In genomic region chr2:20097889-20098714, GRCh38 we compare ENCODE assay signal across 8 cellular contexts. TPM values are rescaled to one million over a fixed set of nuclear protein-coding genes. Genes with fewer than 3 reads are reported as not detected.
DNase-seq lines count a peak whose midpoint lies in the region; ATAC-seq, FAIRE-seq and TF ChIP-seq lines count a peak whose summit lies in the region.

No MANE protein-coding gene starts in this region.

- H4K20me1 ChIP-seq in endothelial cell of umbilical vein (replicated peaks; ENCODE audit: control insufficient read depth, extremely low read depth, insufficient read depth, low read length), result no peaks in the 10 kb centered on the region

- TF ChIP-seq CTCF in Calu3 (IDR thresholded peaks at IDR 0.05; ENCODE audit: unreplicated experiment) (peak; percentile 70), endothelial cell of umbilical vein (IDR thresholded peaks at IDR 0.05; ENCODE audit: extremely low read depth in 1 of 2, insufficient read depth in 1 of 2, low read depth in 1 of 2, low read length in 2 of 2) (peak; percentile 86 to 93)

- dilution Hi-C loops in endothelial cell of umbilical vein (cut with MboI; ENCODE audit: extremely low pct_ligation_motif_present, low sequenced_read_pairs), result no loop called here

- H3K9ac ChIP-seq in endothelial cell of umbilical vein (replicated peaks; ENCODE audit: extremely low read depth, insufficient read depth, low read length), result no peak overlapping the region

- H3K27ac Mint-ChIP-seq in Calu3 (ENCODE audit: unreplicated experiment), result no peak overlapping the region

- H3K4me3 Mint-ChIP-seq in Calu3 (ENCODE audit: low read depth, unreplicated experiment), result no peak overlapping the region

- FAIRE-seq in endothelial cell of umbilical vein (lab: Jason Lieb, UNC), result peak; percentile 98

- POLR2A ChIA-PET in endothelial cell of umbilical vein (lab: Charles Lee), result no interaction called here

- no TSS peak for BruUV-seq in Calu3 (replicated peaks; lab: Mats Ljungman, UMichigan)
- BruUV-seq in endothelial cell of umbilical vein (replicated peaks; lab: Mats Ljungman, UMichigan), result no TSS peak

- ATAC-seq in GM21390 (IDR thresholded peaks at IDR 0.05; ENCODE audit: unreplicated experiment), result peak; percentile 87

- no peaks in the 10 kb centered on the region for H3K27me3 Mint-ChIP-seq in Calu3 (ENCODE audit: unreplicated experiment)

- no peaks in the 10 kb centered on the region for H3K36me3 ChIP-seq in endothelial cell of umbilical vein (ENCODE audit: control insufficient read depth in 2 of 2, extremely low read depth in 1 of 2, insufficient read depth in 2 of 2, low read length in 2 of 2)

- peaks cover 8% of the 10 kb centered on the region for H3K4me1 Mint-ChIP-seq in Calu3 (ENCODE audit: low read depth, unreplicated experiment)

- no peak overlapping the region for H3K27ac ChIP-seq in endothelial cell of umbilical vein (ENCODE audit: insufficient read depth, low read depth, low read length)

- H3K4me2 ChIP-seq in endothelial cell of umbilical vein (ENCODE audit: insufficient read depth, low read length), result no peak overlapping the region

- H3K27me3 ChIP-seq in endothelial cell of umbilical vein (ENCODE audit: control insufficient read depth in 2 of 2, insufficient read depth in 2 of 2, low read length in 2 of 2), result no peaks in the 10 kb centered on the region

- no peaks in the 10 kb centered on the region for H3K36me3 Mint-ChIP-seq in Calu3 (ENCODE audit: insufficient read depth, unreplicated experiment)

- H2AFZ ChIP-seq in endothelial cell of umbilical vein (ENCODE audit: low read depth, low read length), result no peak overlapping the region

- H3K9me1 ChIP-seq in endothelial cell of umbilical vein (replicated peaks; ENCODE audit: control insufficient read depth, extremely low read depth, insufficient read depth, low read length), result no peaks in the 10 kb centered on the region

- no peak overlapping the region for H3K4me3 ChIP-seq in endothelial cell of umbilical vein (replicated peaks in 1 of 3; ENCODE audit: insufficient read depth in 1 of 3, low read depth in 1 of 3, low read length in 3 of 3)

- no peaks in the 10 kb centered on the region for H3K9me3 ChIP-seq in endothelial cell of umbilical vein (replicated peaks; ENCODE audit: control insufficient read depth, insufficient read depth, low read length)

- H3K79me2 ChIP-seq in endothelial cell of umbilical vein (ENCODE audit: control insufficient read depth, insufficient read depth, low read length), result no peaks in the 10 kb centered on the region

- peaks cover 3% of the 10 kb centered on the region for H3K9me3 Mint-ChIP-seq in Calu3 (ENCODE audit: low read depth, unreplicated experiment)

- CTCF ChIA-PET in Calu3 (lab: Charles Lee) (interaction anchor here (0.7 kb wide), 1 partner anchor 10 kb away, joined by 4 read pairs; no protein-coding TSS in a partner anchor), endothelial cell of umbilical vein (lab: Charles Lee) (interaction anchor here (2.4 to 2.6 kb wide), 2 partner anchors 83 to 142 kb away, joined by 18 to 24 read pairs; no protein-coding TSS in a partner anchor)

- peaks cover 4% of the 10 kb centered on the region for H3K4me1 ChIP-seq in endothelial cell of umbilical vein (ENCODE audit: control insufficient read depth, extremely low read depth, insufficient read depth, low read length)

- TF ChIP-seq POLR2A in endothelial cell of umbilical vein (IDR thresholded peaks at IDR 0.05; ENCODE audit: low read depth, low read length), result no peak

- peak; percentile 81 for DNase-seq in Calu3
- DNase-seq in HS-5 (ENCODE audit: low read depth), result peak; percentile 60
- DNase-seq in NOMO-1 treated with DMSO at 0.1 percent for 48 hours (lab: John Stamatoyannopoulos, UW; ENCODE audit: unreplicated experiment), result peak; percentile 80
- DNase-seq in activated CD8-positive, alpha-beta memory T cell treated with anti-CD3 and anti-CD28 coated beads for 4 hours (ENCODE audit: low read depth in 2 of 2), result peak; percentile 33 to 54
- peak; percentile 94 for DNase-seq in endothelial cell of umbilical vein (ENCODE audit: low read depth, low spot score)
- DNase-seq in mucosa of gallbladder (ENCODE audit: low spot score), result peak; percentile 83
- peak; percentile 20 to 54 for DNase-seq in stimulated activated CD8-positive, alpha-beta memory T cell treated with anti-CD3 and anti-CD28 coated beads, Interleukin-4, amount 100 ng/mL, for 4 hours (ENCODE audit: low read depth in 2 of 2, low spot score in 1 of 2)

- intact Hi-C loops in Calu3 (cut with micrococcal nuclease; ENCODE audit: unreplicated experiment) (loop anchor here (1.0 to 2.0 kb wide), 2 partner anchors 83 to 142 kb away; no protein-coding TSS in a partner anchor), endothelial cell of umbilical vein (cut with micrococcal nuclease) (loop anchor here (1.0 to 10.0 kb wide), 6 partner anchors 83 to 749 kb away; no protein-coding TSS in a partner anchor)

TF ChIP-seq in endothelial cell of umbilical vein, 7 proteins besides CTCF, POLR2A, EP300 and RAD21:
- no peak for TF ChIP-seq FOS (IDR thresholded peaks at IDR 0.05; ENCODE audit: borderline replicate concordance, insufficient read depth, low read length)
- TF ChIP-seq POLR2AphosphoS5 (IDR thresholded peaks at IDR 0.05; ENCODE audit: insufficient read depth, low read depth, low read length), result peak; percentile 26
TF ChIP-seq in endothelial cell of umbilical vein: peak in this region for 1.

RNA-seq across cellular contexts. Expression of gene LAPTM4A, which starts 46.7 kb away (rescaled TPM):
- total RNA-seq in Calu3 (2022), result 129 and 131 TPM in 2 replicates
- 154 and 155 TPM in 2 replicates for total RNA-seq in endothelial cell of umbilical vein
- polyA plus RNA-seq in endothelial cell of umbilical vein, result 371 and 427 TPM in 2 replicates
- 258 and 260 TPM in 2 replicates for polyA plus RNA-seq in endothelial cell of umbilical vein (2011; cell fraction: cytosol; rRNA removed)
- polyA plus RNA-seq in endothelial cell of umbilical vein (2011; cell fraction: nucleus; rRNA removed), result 103 and 116 TPM in 2 replicates
- polyA plus RNA-seq in endothelial cell of umbilical vein (2012), result 276 and 280 TPM in 2 replicates
- polyA minus RNA-seq in endothelial cell of umbilical vein, result 197 and 215 TPM in 2 replicates
- polyA minus RNA-seq in endothelial cell of umbilical vein (2011; cell fraction: cytosol; rRNA and poly(A)+ RNA removed), result 40.1 TPM
- polyA minus RNA-seq in endothelial cell of umbilical vein (2011; cell fraction: nucleus; rRNA and poly(A)+ RNA removed), result 55.1 and 67.3 TPM in 2 replicates
- 274 TPM for total RNA-seq in mucosa of gallbladder

Comparison
In these comparisons a context has a peak if more than half of its experiments do, and no peak if none do; other contexts are left out.
1. DNase-seq: peak in every context shown above with its lines; median percentile 94 in endothelial cell of umbilical vein; 83 in mucosa of gallbladder; 81 in Calu3; 80 in NOMO-1 treated with DMSO at 0.1 percent for 48 hours; 60 in HS-5; 44 in activated CD8-positive, alpha-beta memory T cell treated with anti-CD3 and anti-CD28 coated beads for 4 hours; 37 in stimulated activated CD8-positive, alpha-beta memory T cell treated with anti-CD3 and anti-CD28 coated beads, Interleukin-4, amount 100 ng/mL, for 4 hours.